In genomic region chr17:32742686-32743538, GRCh38 we compare ENCODE assay signal across 18 cellular contexts.
DNase-seq lines count a peak whose midpoint lies in the region; ATAC-seq and TF ChIP-seq lines count a peak whose summit lies in the region.
"Had no signal": no experiment of that assay in that cellular context is flagged by ENCODE, and none has a peak within 500 bp of the region (broad histone marks: within the 10 kb centered on the region; RNA-seq: fewer than 3 reads in every experiment).

No MANE protein-coding gene starts in this region.

- intact Hi-C loops in mucosa of descending colon (cut with DNase I, micrococcal nuclease): no loop called here

- peaks cover 11% of the 10 kb centered on the region for H3K36me3 Mint-ChIP-seq in memory B cell

- H3K9me3 Mint-ChIP-seq in memory B cell: no peaks in the 10 kb centered on the region
- H3K9me3 Mint-ChIP-seq: activated naive CD8-positive, alpha-beta T cell treated with anti-CD3 and anti-CD28 coated beads, Interleukin-2, amount 50 U/mL, for 24 hours; activated T-cell treated with anti-CD3 and anti-CD28 coated beads, Interleukin-2, amount 50 U/mL, for 72 hours; effector memory CD8-positive, alpha-beta T cell; naive B cell had no signal

- peaks cover 9% of the 10 kb centered on the region for H3K4me1 ChIP-seq in mucosa of descending colon (ENCODE audit: low read depth)
- H3K4me1 ChIP-seq: prostate gland, stomach had no signal

- H3K27ac ChIP-seq in angular gyrus (ENCODE audit: low read depth, low read length): peak overlapping the region; percentile 27
- H3K27ac ChIP-seq: prostate gland, RWPE1, stomach had no signal

- H3K27me3 Mint-ChIP-seq in memory B cell: no peaks in the 10 kb centered on the region
- H3K27me3 Mint-ChIP-seq: activated naive CD8-positive, alpha-beta T cell treated with anti-CD3 and anti-CD28 coated beads, Interleukin-2, amount 50 U/mL, for 24 hours; effector memory CD8-positive, alpha-beta T cell; naive B cell had no signal

- H3K4me1 Mint-ChIP-seq in memory B cell: peaks cover 9% of the 10 kb centered on the region
- H3K4me1 Mint-ChIP-seq: activated naive CD8-positive, alpha-beta T cell treated with anti-CD3 and anti-CD28 coated beads, Interleukin-2, amount 50 U/mL, for 24 hours had no signal

- DNase-seq in CD1c-positive myeloid dendritic cell (ENCODE audit: extremely low spot score) (peak; percentile 50), NOMO-1 (lab: John Stamatoyannopoulos, UW; ENCODE audit: unreplicated experiment in 2 of 2) (peak; percentile 4 to 53), memory B cell (ENCODE audit: low spot score in 2 of 2) (no peak), NCI-H2171 (lab: John Stamatoyannopoulos, UW) (no peak), mucosa of descending colon (no peak)
- DNase-seq in activated CD4-positive, alpha-beta T cell treated with anti-CD3 and anti-CD28 coated beads, Interleukin-2, amount 50 U/mL, for 1 hour: no peak
- DNase-seq in stimulated activated CD4-positive, alpha-beta T cell treated with anti-CD3 and anti-CD28 coated beads, Interleukin-4, amount 100 ng/mL, for 4 hours: no peak
- DNase-seq: activated CD4-positive, alpha-beta T cell treated with anti-CD3 and anti-CD28 coated beads, Interleukin-2, amount 50 U/mL, for 48 hours; activated naive CD8-positive, alpha-beta T cell treated with anti-CD3 and anti-CD28 coated beads, Interleukin-2, amount 50 U/mL, for 24 hours; activated T-cell treated with anti-CD3 and anti-CD28 coated beads, Interleukin-2, amount 50 U/mL, for 72 hours; DMS 273 treated with DMSO at 0.1 percent for 48 hours; effector memory CD8-positive, alpha-beta T cell; naive B cell; NCI-H1048; stomach had no signal

- H3K4me3 Mint-ChIP-seq in memory B cell: no peak overlapping the region
- H3K4me3 Mint-ChIP-seq: activated naive CD8-positive, alpha-beta T cell treated with anti-CD3 and anti-CD28 coated beads, Interleukin-2, amount 50 U/mL, for 24 hours; activated T-cell treated with anti-CD3 and anti-CD28 coated beads, Interleukin-2, amount 50 U/mL, for 72 hours; effector memory CD8-positive, alpha-beta T cell; naive B cell had no signal

- H3K27ac Mint-ChIP-seq in memory B cell: peak overlapping the region; percentile 43
- H3K27ac Mint-ChIP-seq: activated naive CD8-positive, alpha-beta T cell treated with anti-CD3 and anti-CD28 coated beads, Interleukin-2, amount 50 U/mL, for 24 hours; activated T-cell treated with anti-CD3 and anti-CD28 coated beads, Interleukin-2, amount 50 U/mL, for 72 hours; effector memory CD8-positive, alpha-beta T cell had no signal

- no peaks in the 10 kb centered on the region for H3K36me3 ChIP-seq in mucosa of descending colon (ENCODE audit: low read depth)
- H3K36me3 ChIP-seq: prostate gland had no signal

- TF ChIP-seq CTCF in mucosa of descending colon (IDR thresholded peaks at IDR 0.05): no peak

- no peaks in the 10 kb centered on the region for H3K9me3 ChIP-seq in mucosa of descending colon
- H3K9me3 ChIP-seq: prostate gland, stomach had no signal

- ATAC-seq in memory B cell (ENCODE audit: low read depth): no peak
- ATAC-seq in mucosa of descending colon: no peak
- ATAC-seq: activated naive CD8-positive, alpha-beta T cell treated with anti-CD3 and anti-CD28 coated beads, Interleukin-2, amount 50 U/mL, for 24 hours; activated T-cell treated with anti-CD3 and anti-CD28 coated beads, Interleukin-2, amount 50 U/mL, for 72 hours; effector memory CD8-positive, alpha-beta T cell had no signal

- H3K4me3 ChIP-seq in mucosa of descending colon: no peak overlapping the region
- H3K4me3 ChIP-seq: prostate gland, stomach had no signal

Comparison
In these comparisons a context has a peak if more than half of its experiments do, and no peak if none do; other contexts are left out.
1. DNase-seq: peak in CD1c-positive myeloid dendritic cell (single experiment) and NOMO-1 (2 of 2); none in memory B cell (0 of 2), NCI-H2171 (single experiment), activated CD4-positive, alpha-beta T cell treated with anti-CD3 and anti-CD28 coated beads, Interleukin-2, amount 50 U/mL, for 1 hour (single experiment), mucosa of descending colon (0 of 3) and stimulated activated CD4-positive, alpha-beta T cell treated with anti-CD3 and anti-CD28 coated beads, Interleukin-4, amount 100 ng/mL, for 4 hours (0 of 2).